Comparison of ENCODE assay signal across 23 cellular contexts in the genomic region with DNA sequence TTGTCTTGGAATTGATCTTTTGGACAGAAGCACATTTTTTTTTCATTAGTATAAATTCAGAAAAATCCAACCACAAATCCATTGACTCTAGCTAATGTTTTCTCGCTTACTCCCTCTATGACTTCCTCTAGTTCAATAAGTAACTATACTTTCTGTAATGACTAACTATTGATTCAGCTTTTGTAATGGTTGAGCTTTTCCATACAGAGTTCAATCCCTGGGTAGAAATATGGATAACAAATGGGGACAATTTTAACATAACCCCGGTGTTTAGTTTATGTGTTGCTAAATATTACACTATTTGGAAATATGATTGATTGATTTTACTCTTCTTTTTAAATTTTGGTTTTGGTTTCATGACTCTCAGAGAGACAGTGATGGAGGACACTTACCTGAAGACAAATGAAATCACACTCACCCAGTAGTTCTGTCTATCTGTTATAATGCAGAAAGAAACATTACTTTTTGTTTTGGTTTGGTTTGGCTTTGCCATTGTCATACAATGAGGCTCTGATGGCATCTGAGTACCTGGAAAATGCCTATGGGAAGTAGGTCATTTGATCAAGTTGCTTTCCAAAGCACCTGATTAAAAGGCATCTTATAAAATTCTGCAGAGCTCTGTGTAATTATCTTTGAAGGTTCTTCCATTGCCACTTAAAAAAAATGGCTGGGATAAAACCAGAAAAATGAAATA.
DNase-seq lines count a peak whose midpoint lies in the region; ATAC-seq, FAIRE-seq and TF ChIP-seq lines count a peak whose summit lies in the region.
"Had no signal": no experiment of that assay in that cellular context is flagged by ENCODE, and none has a peak within 500 bp of the region (broad histone marks: within the 10 kb centered on the region; RNA-seq: fewer than 3 reads in every experiment).

No MANE protein-coding gene starts in this region.

- no peak overlapping the region for H3K9ac ChIP-seq in HUES6 (ENCODE audit: low read length)
- H3K9ac ChIP-seq in H1 (replicated peaks in 1 of 4; ENCODE audit: extremely low read depth in 1 of 4, low read depth in 3 of 4, low read length in 3 of 4): no peak overlapping the region

- intact Hi-C loops in head of caudate nucleus (cut with DNase I): loop anchor here (5.0 kb wide), 1 partner anchor 147 kb away; no protein-coding TSS in a partner anchor

- 0 out of 4 replicates have a peak overlapping the region, but pooled peaks of 1 of the 2 experiments have one; percentile 6 for H3K4me2 ChIP-seq in H1 (ENCODE audit: insufficient read depth in 1 of 2, low read depth in 2 of 2, low read length in 2 of 2)

- no peak overlapping the region for H2BK120ac ChIP-seq in H1 (replicated peaks; ENCODE audit: low read depth, low read length)

- POLR2A ChIA-PET in H1 (lab: Charles Lee; ENCODE audit: partially characterized antibody): interaction anchor here (0.6 kb wide), 1 partner anchor 759 kb away, joined by 3 read pairs; no protein-coding TSS in a partner anchor

- no peaks in the 10 kb centered on the region for H3K27me3 ChIP-seq in HUES6 (ENCODE audit: control insufficient read depth, insufficient read depth, low read length)
- no peaks in the 10 kb centered on the region for H3K27me3 ChIP-seq in H1 (replicated peaks in 1 of 4; ENCODE audit: control insufficient read depth in 3 of 4, extremely low read depth in 1 of 4, insufficient read depth in 3 of 4, low read length in 3 of 4)
- H3K27me3 ChIP-seq: BE2C had no signal

- no peak overlapping the region for H3K14ac ChIP-seq in H1 (ENCODE audit: insufficient read length)

- ATAC-seq in GM19463 (IDR thresholded peaks at IDR 0.05; ENCODE audit: unreplicated experiment): peak; percentile 34
- no peak for ATAC-seq in GM19467 (IDR thresholded peaks at IDR 0.05; ENCODE audit: unreplicated experiment)
- ATAC-seq: K562, Panc1 had no signal

- H4K5ac ChIP-seq in H1 (ENCODE audit: insufficient read length, low read depth, low read length): no peak overlapping the region

- TF ChIP-seq POLR2A in H1 (IDR thresholded peaks at IDR 0.05; ENCODE audit: control extremely low read depth in 1 of 2, low read depth in 2 of 2, low read length in 2 of 2): no peak

- no peaks in the 10 kb centered on the region for H4K20me1 ChIP-seq in H1 (replicated peaks in 1 of 2; ENCODE audit: control insufficient read depth in 1 of 2, insufficient read depth in 2 of 2, low read length in 2 of 2)

- H3K4me1 ChIP-seq in HUES6 (ENCODE audit: control insufficient read depth, insufficient read depth, low read length) (peaks cover 40% of the 10 kb centered on the region), H1 (replicated peaks in 1 of 4; ENCODE audit: control insufficient read depth in 3 of 4, insufficient read depth in 4 of 4, low read length in 3 of 4) (peaks cover 0 to 10% (median 4%) of the 10 kb centered on the region in 4 experiments; a peak in 5 of 7 replicates)
- H3K4me1 ChIP-seq: BE2C had no signal

- H3K4ac ChIP-seq in H1 (replicated peaks; ENCODE audit: insufficient read length, low read depth, low read length): no peak overlapping the region

- H3K9me3 ChIP-seq in HUES6 (ENCODE audit: control insufficient read depth, insufficient read depth, low read depth, low read length) (no peaks in the 10 kb centered on the region), H1 (ENCODE audit: insufficient read depth in 2 of 2, low read depth in 1 of 2, low read length in 1 of 2) (no peaks in the 10 kb centered on the region)
- H3K9me3 ChIP-seq: BE2C had no signal

- CTCF ChIA-PET in H1 (lab: Charles Lee; ENCODE audit: partially characterized antibody): interaction anchor here (1.0 to 2.1 kb wide), 2 partner anchors 21 to 764 kb away, joined by 3 to 7 read pairs; no protein-coding TSS in a partner anchor

- H3K27ac ChIP-seq in HUES6 (ENCODE audit: low read depth, low read length) (peak overlapping the region; percentile 59; the same call in 1 of the 2 replicates), H1 (ENCODE audit: low read depth, low read length) (no peak overlapping the region)
- H3K27ac ChIP-seq: RWPE1 had no signal

- 90% methylated on average over 2 of the region's 2 CpGs; no CpG with 5 or more reads in 1 of the 2 experiments for WGBS in H1 (ENCODE audit: extremely low coverage in 1 of 2, insufficient coverage in 1 of 2, insufficient read length in 1 of 2, insufficient replicate concordance in 2 of 2, low coverage in 1 of 2, low lambda C conversion rate in 2 of 2, missing lambda C conversion rate in 1 of 2), 2 experiments

- FAIRE-seq in H1 (lab: Jason Lieb, UNC): no peak
- FAIRE-seq: GM12892, GM19239, K562 had no signal

- H3K4me3 ChIP-seq in HUES6 (ENCODE audit: low read depth, low read length): no peak overlapping the region
- H3K4me3 ChIP-seq in H1 (ENCODE audit: extremely low read depth in 1 of 4, insufficient read depth in 2 of 4, low read depth in 3 of 4, low read length in 4 of 4): no peak overlapping the region
- H3K4me3 ChIP-seq: K562 had no signal

- no peak overlapping the region for H2BK15ac ChIP-seq in H1 (ENCODE audit: low read length)

- no peak overlapping the region for H2BK20ac ChIP-seq in H1 (ENCODE audit: low read length)

- no peak overlapping the region for H4K8ac ChIP-seq in H1 (ENCODE audit: extremely low read depth, insufficient read depth, low read length)

- H3K36me3 ChIP-seq in HUES6 (ENCODE audit: control insufficient read depth, insufficient read depth, low read length) (no peaks in the 10 kb centered on the region), H1 (ENCODE audit: control insufficient read depth in 2 of 4, insufficient read depth in 4 of 4, low read length in 3 of 4) (no peaks in the 10 kb centered on the region)
- H3K36me3 ChIP-seq: BE2C had no signal

- no peak for TF ChIP-seq CTCF in H1 (IDR thresholded peaks at IDR 0.05; ENCODE audit: control extremely low read depth in 1 of 3, insufficient read depth in 1 of 3, low read depth in 1 of 3, low read length in 3 of 3)

- H4K91ac ChIP-seq in H1 (replicated peaks; ENCODE audit: insufficient read length, low read length): no peak overlapping the region

- 0 out of 2 replicates have a peak overlapping the region, but pooled peaks have one; percentile 71 for H2BK5ac ChIP-seq in H1 (ENCODE audit: low read depth, low read length)

- no peak overlapping the region for H2AK5ac ChIP-seq in H1 (ENCODE audit: low read depth, low read length)

- no peaks in the 10 kb centered on the region for H3K79me2 ChIP-seq in H1 (ENCODE audit: control insufficient read depth in 1 of 2, insufficient read depth in 2 of 2, low read length in 2 of 2)

- no peak overlapping the region for H3K23ac ChIP-seq in H1 (ENCODE audit: insufficient read length)

- no peak overlapping the region for H3K56ac ChIP-seq in H1 (replicated peaks; ENCODE audit: insufficient read length, low read depth, low read length)

- no peak for DNase-seq in H1 (ENCODE audit: low read depth in 1 of 2, low spot score in 2 of 2)
- peak; percentile 63 for DNase-seq in renal cortical epithelial cell (ENCODE audit: low read depth)
- no peak for DNase-seq in head of caudate nucleus
- no peak for DNase-seq in NCI-H1436 (lab: John Stamatoyannopoulos, UW)
- DNase-seq: BE2C, Calu3, DND-41, H9, HFFc6, Kasumi-1, NCI-H1105, NCI-H146, NCI-H2029, NCI-H526 treated with DMSO at 0.1 percent for 48 hours, SHP77 treated with DMSO at 0.1 percent for 48 hours had no signal

- no peak overlapping the region for H2BK12ac ChIP-seq in H1 (ENCODE audit: low read depth, low read length)

- H3K23me2 ChIP-seq in H1 (ENCODE audit: low read depth, low read length): no peaks in the 10 kb centered on the region

- no peak overlapping the region for H2AFZ ChIP-seq in H1 (ENCODE audit: low read length)

- no peaks in the 10 kb centered on the region for H3K79me1 ChIP-seq in H1 (ENCODE audit: low read depth, low read length)

- TF ChIP-seq RAD21 in H1 (IDR thresholded peaks at IDR 0.05 in 1 of 2, conservative IDR thresholded peaks at IDR 0.05 in 1 of 2; ENCODE audit: low read depth in 2 of 2, low read length in 2 of 2): no peak

- TF ChIP-seq EP300 in H1 (IDR thresholded peaks at IDR 0.05; ENCODE audit: borderline replicate concordance in 1 of 2, low read depth in 2 of 2, low read length in 2 of 2): no peak

- no peak overlapping the region for H3K18ac ChIP-seq in H1 (ENCODE audit: extremely low read depth, low read length)

TF ChIP-seq in H1, 55 proteins besides CTCF, POLR2A, EP300 and RAD21 (continues in another document):
- TF ChIP-seq CBX5 (IDR thresholded peaks at IDR 0.05; ENCODE audit: low read depth, low read length): no peak
- TF ChIP-seq NANOG (IDR thresholded peaks at IDR 0.05; ENCODE audit: insufficient read depth, low read depth, low read length, poor library complexity, severe bottlenecking): peak; percentile 15
- TF ChIP-seq TCF12 (IDR thresholded peaks at IDR 0.05; ENCODE audit: low read depth, low read length): no peak
- no peak for TF ChIP-seq ZNF274 (IDR thresholded peaks at IDR 0.05; ENCODE audit: borderline replicate concordance, extremely low read depth, low read length)
- TF ChIP-seq KDM4A (IDR thresholded peaks at IDR 0.05; ENCODE audit: low read depth, low read length, severe bottlenecking): no peak
- TF ChIP-seq E2F6 (IDR thresholded peaks at IDR 0.05): no peak
- no peak for TF ChIP-seq YY1 (IDR thresholded peaks at IDR 0.05; ENCODE audit: low read depth, low read length)
- no peak for TF ChIP-seq SP2 (IDR thresholded peaks at IDR 0.05; ENCODE audit: low read length)
